26 cellular contexts compared by ENCODE assay signal in the genomic region with DNA sequence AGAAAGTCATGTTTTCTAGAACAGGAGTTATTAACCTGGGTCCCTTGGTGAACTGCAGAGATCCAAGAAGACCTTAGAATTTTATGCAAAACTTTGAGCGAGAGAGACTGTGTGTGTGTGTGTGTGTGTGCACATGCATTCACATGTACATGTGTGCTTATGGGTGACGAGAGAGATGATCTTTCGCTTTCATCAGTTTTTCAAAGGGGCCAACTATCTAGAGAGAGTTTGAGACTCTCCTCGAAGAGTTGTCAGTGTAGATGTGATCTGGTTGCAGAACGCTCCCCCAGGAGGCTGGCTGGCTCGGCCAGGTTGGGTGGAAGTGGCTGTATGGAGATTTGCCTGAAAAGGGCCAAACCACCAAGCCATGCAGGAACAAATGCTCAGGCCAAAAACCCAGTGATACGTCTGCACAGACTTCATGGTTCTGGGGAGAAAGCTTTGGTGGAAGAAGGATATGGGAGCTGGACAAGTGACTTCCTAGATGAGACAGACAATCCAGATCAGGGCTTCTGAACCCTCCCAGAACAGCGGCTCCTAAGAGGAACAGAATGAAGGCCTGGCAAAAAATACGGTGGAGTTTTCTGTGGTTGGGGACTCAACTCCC. TPM values are rescaled to one million over a fixed set of nuclear protein-coding genes. Genes with fewer than 3 reads are reported as not detected.
A peak's percentile ranks its signal among the peaks of the same experiment; 100 is the strongest.
DNase-seq lines count a peak whose midpoint lies in the region; ATAC-seq, FAIRE-seq and TF ChIP-seq lines count a peak whose summit lies in the region.
"Had no signal": no experiment of that assay in that cellular context is flagged by ENCODE, and none has a peak within 500 bp of the region (broad histone marks: within the 10 kb centered on the region; RNA-seq: fewer than 3 reads in every experiment).

No MANE protein-coding gene starts in this region.

- peak; percentile 36 for FAIRE-seq in GM18507 (lab: Jason Lieb, UNC)
- FAIRE-seq: RCC 7860 had no signal

- peak overlapping the region; percentile 75 for H3K27ac Mint-ChIP-seq in activated CD8-positive, alpha-beta memory T cell treated with anti-CD3 and anti-CD28 coated beads, Interleukin-2, amount 10 ng/mL, durations not matched to agents 7 days and 5 days
- H3K27ac Mint-ChIP-seq in activated naive CD8-positive, alpha-beta T cell treated with anti-CD3 and anti-CD28 coated beads for 36 hours = peak overlapping the region; percentile 76
- H3K27ac Mint-ChIP-seq in endothelial cell (ENCODE audit: unreplicated experiment) = no peak overlapping the region

- no peaks in the 10 kb centered on the region for H3K9me3 ChIP-seq in neutrophil
- H3K9me3 ChIP-seq: esophagus squamous epithelium, gastroesophageal sphincter, vagina had no signal

- CTCF ChIA-PET in activated CD8-positive, alpha-beta memory T cell treated with anti-CD3 and anti-CD28 coated beads, Interleukin-2, amount 10 ng/mL, durations not matched to agents 7 days and 5 days (lab: Charles Lee) = interaction anchor here (1.4 kb wide), 1 partner anchor 17 kb away, joined by 7 read pairs; no protein-coding TSS in a partner anchor

- DNase-seq in activated CD8-positive, alpha-beta memory T cell treated with anti-CD3 and anti-CD28 coated beads, Interleukin-2, amount 10 ng/mL, durations not matched to agents 7 days and 5 days = no peak
- DNase-seq in activated CD8-positive, alpha-beta memory T cell treated with anti-CD3 and anti-CD28 coated beads, Interleukin-2, amount 50 U/mL, for 48 hours = no peak
- DNase-seq in GM18507 (ENCODE audit: extremely low spot score, insufficient read length, low read depth) = no peak
- no peak for DNase-seq in activated naive CD8-positive, alpha-beta T cell treated with anti-CD3 and anti-CD28 coated beads for 36 hours
- DNase-seq in endothelial cell (ENCODE audit: low spot score) = no peak
- no peak for DNase-seq in inferior parietal cortex (ENCODE audit: extremely low spot score)
- DNase-seq: amygdala; C1 segment of cervical spinal cord; esophagus squamous epithelium; GF-D8; GOT3; MM.1S; NCI-H1436 treated with DMSO at 0.1 percent for 48 hours; NCI-H524 treated with DMSO at 0.1 percent for 48 hours; right cardiac atrium; stimulated activated CD4-positive, alpha-beta T cell treated with anti-CD3 and anti-CD28 coated beads, Interleukin-12 subunit alpha, Interleukin-12 subunit beta, amount 100 ng/mL, for 4 hours had no signal

- no peak for ATAC-seq in activated CD8-positive, alpha-beta memory T cell treated with anti-CD3 and anti-CD28 coated beads, Interleukin-2, amount 10 ng/mL, durations not matched to agents 7 days and 5 days
- no peak for ATAC-seq in HG02852 (IDR thresholded peaks at IDR 0.05; ENCODE audit: unreplicated experiment)
- ATAC-seq: gastroesophageal sphincter, right cardiac atrium had no signal

- H3K4me3 ChIP-seq in neutrophil (ENCODE audit: low read depth in 1 of 2, low read length in 1 of 2) = no peak overlapping the region
- H3K4me3 ChIP-seq: cardiac muscle cell, esophagus squamous epithelium, gastroesophageal sphincter, lung, SK-N-MC, vagina had no signal

- H3K4me1 ChIP-seq in neutrophil (ENCODE audit: control insufficient read depth in 1 of 2, insufficient read depth in 1 of 2, low read depth in 1 of 2, low read length in 1 of 2) = peaks cover 95 to 96% of the 10 kb centered on the region in 2 experiments
- H3K4me1 ChIP-seq: esophagus squamous epithelium, gastroesophageal sphincter, vagina had no signal

- H3K4me1 Mint-ChIP-seq in activated CD8-positive, alpha-beta memory T cell treated with anti-CD3 and anti-CD28 coated beads, Interleukin-2, amount 10 ng/mL, durations not matched to agents 7 days and 5 days = peaks cover 93% of the 10 kb centered on the region
- H3K4me1 Mint-ChIP-seq in activated naive CD8-positive, alpha-beta T cell treated with anti-CD3 and anti-CD28 coated beads for 36 hours = peaks cover 84% of the 10 kb centered on the region
- peaks cover 18% of the 10 kb centered on the region for H3K4me1 Mint-ChIP-seq in endothelial cell (ENCODE audit: unreplicated experiment)

- H3K27me3 Mint-ChIP-seq in activated CD8-positive, alpha-beta memory T cell treated with anti-CD3 and anti-CD28 coated beads, Interleukin-2, amount 10 ng/mL, durations not matched to agents 7 days and 5 days = no peaks in the 10 kb centered on the region
- H3K27me3 Mint-ChIP-seq in activated naive CD8-positive, alpha-beta T cell treated with anti-CD3 and anti-CD28 coated beads for 36 hours = no peaks in the 10 kb centered on the region
- H3K27me3 Mint-ChIP-seq in endothelial cell (ENCODE audit: unreplicated experiment) = peaks cover 7% of the 10 kb centered on the region

- peak overlapping the region; percentile 38 for H3K4me3 Mint-ChIP-seq in activated CD8-positive, alpha-beta memory T cell treated with anti-CD3 and anti-CD28 coated beads, Interleukin-2, amount 10 ng/mL, durations not matched to agents 7 days and 5 days
- H3K4me3 Mint-ChIP-seq in activated naive CD8-positive, alpha-beta T cell treated with anti-CD3 and anti-CD28 coated beads for 36 hours = peak overlapping the region; percentile 15
- no peak overlapping the region for H3K4me3 Mint-ChIP-seq in endothelial cell (ENCODE audit: unreplicated experiment)

- no peaks in the 10 kb centered on the region for H3K27me3 ChIP-seq in neutrophil
- H3K27me3 ChIP-seq: vagina had no signal

- no peaks in the 10 kb centered on the region for H3K9me3 Mint-ChIP-seq in activated CD8-positive, alpha-beta memory T cell treated with anti-CD3 and anti-CD28 coated beads, Interleukin-2, amount 10 ng/mL, durations not matched to agents 7 days and 5 days (ENCODE audit: low read depth)
- peaks cover 3% of the 10 kb centered on the region for H3K9me3 Mint-ChIP-seq in activated naive CD8-positive, alpha-beta T cell treated with anti-CD3 and anti-CD28 coated beads for 36 hours
- no peaks in the 10 kb centered on the region for H3K9me3 Mint-ChIP-seq in endothelial cell (ENCODE audit: unreplicated experiment)

- peaks cover 58% of the 10 kb centered on the region for H3K36me3 Mint-ChIP-seq in activated CD8-positive, alpha-beta memory T cell treated with anti-CD3 and anti-CD28 coated beads, Interleukin-2, amount 10 ng/mL, durations not matched to agents 7 days and 5 days
- peaks cover 51% of the 10 kb centered on the region for H3K36me3 Mint-ChIP-seq in activated naive CD8-positive, alpha-beta T cell treated with anti-CD3 and anti-CD28 coated beads for 36 hours
- peaks cover 10% of the 10 kb centered on the region for H3K36me3 Mint-ChIP-seq in endothelial cell (ENCODE audit: low read depth, unreplicated experiment)

- TF ChIP-seq CTCF in neutrophil (IDR thresholded peaks at IDR 0.05) (no peak), endothelial cell (IDR thresholded peaks at IDR 0.05; ENCODE audit: unreplicated experiment) (no peak)

- H3K36me3 ChIP-seq in neutrophil = peaks cover 52% of the 10 kb centered on the region
- H3K36me3 ChIP-seq: cardiac muscle cell, esophagus squamous epithelium, gastroesophageal sphincter, vagina had no signal

- H3K27ac ChIP-seq in neutrophil = peak overlapping the region; percentile 99
- H3K27ac ChIP-seq: cardiac muscle cell, esophagus squamous epithelium, gastroesophageal sphincter, SK-N-MC, vagina had no signal

RNA-seq across cellular contexts. Expression of a gene that starts 6.1 kb away (rescaled TPM):
- total RNA-seq in activated CD8-positive, alpha-beta memory T cell treated with anti-CD3 and anti-CD28 coated beads, Interleukin-2, amount 10 ng/mL, durations not matched to agents 7 days and 5 days = 10 to 100 TPM; 48.9 to 51.2 TPM
- 10 to 100 TPM; 27.9 to 32.6 TPM for total RNA-seq in activated naive CD8-positive, alpha-beta T cell treated with anti-CD3 and anti-CD28 coated beads for 36 hours
- 14.5 TPM for total RNA-seq in endothelial cell (ENCODE audit: unreplicated experiment)
- total RNA-seq: myocyte, osteocyte had no signal
